ENCODE assay signal across 8 cellular contexts in genomic region chr4:185395255-185395955, GRCh38. TPM values are rescaled to one million over a fixed set of nuclear protein-coding genes. Genes with fewer than 3 reads are reported as not detected.
DNase-seq lines count a peak whose midpoint lies in the region; ATAC-seq and TF ChIP-seq lines count a peak whose summit lies in the region.

LRP2BP (minus strand) TSS chr4:185395924; CDS start chr4:185378186, 17,738 bp downstream.

- TF ChIP-seq POLR2A in prostate gland (IDR thresholded peaks at IDR 0.05) = peak; percentile 71

- DNase-seq in Caco-2 (no peak), foreskin keratinocyte (peak in 1 of 2 donors; percentile 24), prostate gland (ENCODE audit: low spot score) (no peak), GDM1 (lab: John Stamatoyannopoulos, UW) (no peak)
- DNase-seq in activated CD4-positive, alpha-beta memory T cell treated with anti-CD3 and anti-CD28 coated beads for 36 hours = no peak

- H3K4me1 ChIP-seq in Caco-2 (no peaks in the 10 kb centered on the region), HUES64 (ENCODE audit: insufficient read depth, low read length) (peaks cover 14% of the 10 kb centered on the region), foreskin keratinocyte (peaks cover 4% of the 10 kb centered on the region), prostate gland (replicated peaks) (no peaks in the 10 kb centered on the region)

- CTCF ChIA-PET in Caco-2 (lab: Charles Lee) = interaction anchor here (1.8 kb wide), 1 partner anchor 168 kb away, joined by 5 read pairs; no protein-coding TSS in a partner anchor
- CTCF ChIA-PET in activated CD4-positive, alpha-beta memory T cell treated with anti-CD3 and anti-CD28 coated beads for 36 hours (lab: Charles Lee) = interaction anchor here (1.0 to 1.5 kb wide), 6 partner anchors 31 to 807 kb away, joined by 3 to 4 read pairs (median 3); partner anchors contain the start of genes SLC25A4, SNX25 and UFSP2

- TF ChIP-seq CTCF in Caco-2 (IDR thresholded peaks at IDR 0.05; ENCODE audit: insufficient read depth in 1 of 2, low read depth in 1 of 2, low read length in 1 of 2, severe bottlenecking in 1 of 2, unreplicated experiment in 1 of 2) = no peak
- no peak for TF ChIP-seq CTCF in foreskin keratinocyte (conservative IDR thresholded peaks at IDR 0.05)
- no peak for TF ChIP-seq CTCF in prostate gland (IDR thresholded peaks at IDR 0.05)

- H3K36me3 ChIP-seq in Caco-2 (ENCODE audit: control insufficient read depth, insufficient read depth, low read length) (no peaks in the 10 kb centered on the region), HUES64 (ENCODE audit: insufficient read depth, low read length) (peaks cover 22% of the 10 kb centered on the region), prostate gland (no peaks in the 10 kb centered on the region)

- intact Hi-C loops in Caco-2 (cut with micrococcal nuclease; ENCODE audit: unreplicated experiment) = loop anchor here (5.0 to 10.0 kb wide), 3 partner anchors 158 to 639 kb away; partner anchors contain the start of gene SLC25A4
- intact Hi-C loops in activated CD4-positive, alpha-beta memory T cell treated with anti-CD3 and anti-CD28 coated beads for 36 hours (cut with micrococcal nuclease) = loop anchor here (1.0 to 10.0 kb wide), 5 partner anchors 38 to 1891 kb away; partner anchors contain the start of genes ACSL1 and ING2
- intact Hi-C loops in prostate gland (cut with DNase I) = loop anchor here (5.0 to 10.0 kb wide), 4 partner anchors 183 to 639 kb away; partner anchors contain the start of gene SLC25A4

- ATAC-seq in foreskin keratinocyte (no peak), GM18519 (IDR thresholded peaks at IDR 0.05; ENCODE audit: low FRiP score, unreplicated experiment) (no peak), HG03354 (IDR thresholded peaks at IDR 0.05; ENCODE audit: poor library complexity, severe bottlenecking, unreplicated experiment) (no peak)

- H3K4me3 Mint-ChIP-seq in Caco-2 (ENCODE audit: unreplicated experiment) = peak within 1 kb of the TSS; percentile 89
- peak within 1 kb of the TSS; percentile 95 for H3K4me3 Mint-ChIP-seq in activated CD4-positive, alpha-beta memory T cell treated with anti-CD3 and anti-CD28 coated beads for 36 hours

- POLR2A ChIA-PET in Caco-2 (lab: Charles Lee) = interaction anchor here (1.7 to 2.0 kb wide), 2 partner anchors 30 to 252 kb away, joined by 7 to 11 read pairs; partner anchors contain the start of genes SLC25A4 and UFSP2
- POLR2A ChIA-PET in activated CD4-positive, alpha-beta memory T cell treated with anti-CD3 and anti-CD28 coated beads for 36 hours (lab: Charles Lee) = interaction anchor here (1.4 to 2.2 kb wide), 6 partner anchors 9 to 746 kb away, joined by 4 to 12 read pairs (median 4); partner anchors contain the start of genes CASP3, CFAP97, PRIMPOL and SNX25

- peaks cover 18% of the 10 kb centered on the region for H3K36me3 Mint-ChIP-seq in Caco-2 (ENCODE audit: insufficient read depth, unreplicated experiment)
- peaks cover 7% of the 10 kb centered on the region for H3K36me3 Mint-ChIP-seq in activated CD4-positive, alpha-beta memory T cell treated with anti-CD3 and anti-CD28 coated beads for 36 hours

- 67% methylated on average over 10 of the region's 12 CpGs for WGBS in HUES64
- 4% methylated on average over 12 of the region's 12 CpGs for WGBS in prostate gland

- no peaks in the 10 kb centered on the region for H3K27me3 Mint-ChIP-seq in Caco-2 (ENCODE audit: insufficient read depth, unreplicated experiment)
- H3K27me3 Mint-ChIP-seq in activated CD4-positive, alpha-beta memory T cell treated with anti-CD3 and anti-CD28 coated beads for 36 hours = no peaks in the 10 kb centered on the region

- H3K9ac ChIP-seq in HUES64 (ENCODE audit: low read depth, low read length) = peak within 1 kb of the TSS; percentile 58

- H3K27ac ChIP-seq in HUES64 (ENCODE audit: low read depth, low read length) (peak within 1 kb of the TSS; percentile 78), foreskin keratinocyte (peak within 1 kb of the TSS; percentile 95), prostate gland (peak within 1 kb of the TSS; percentile 99 to 100)

- peaks cover 7% of the 10 kb centered on the region for H3K4me1 Mint-ChIP-seq in Caco-2 (ENCODE audit: low read depth, unreplicated experiment)
- H3K4me1 Mint-ChIP-seq in activated CD4-positive, alpha-beta memory T cell treated with anti-CD3 and anti-CD28 coated beads for 36 hours (ENCODE audit: low read depth) = peaks cover 37% of the 10 kb centered on the region

- H3K27ac Mint-ChIP-seq in Caco-2 (ENCODE audit: unreplicated experiment) = peak within 1 kb of the TSS; percentile 91
- H3K27ac Mint-ChIP-seq in activated CD4-positive, alpha-beta memory T cell treated with anti-CD3 and anti-CD28 coated beads for 36 hours = peak within 1 kb of the TSS; percentile 97

- peaks cover 8% of the 10 kb centered on the region for H3K9me3 Mint-ChIP-seq in Caco-2 (ENCODE audit: unreplicated experiment)
- H3K9me3 Mint-ChIP-seq in activated CD4-positive, alpha-beta memory T cell treated with anti-CD3 and anti-CD28 coated beads for 36 hours = no peaks in the 10 kb centered on the region

- TSS peak; percentile 55 for BruUV-seq in Caco-2 (replicated peaks; lab: Mats Ljungman, UMichigan)

- no peaks in the 10 kb centered on the region for H3K9me3 ChIP-seq in Caco-2
- H3K9me3 ChIP-seq in HUES64 (ENCODE audit: insufficient read depth, low read depth, low read length) = no peaks in the 10 kb centered on the region
- H3K9me3 ChIP-seq in prostate gland = no peaks in the 10 kb centered on the region

- H3K4me3 ChIP-seq in Caco-2 (ENCODE audit: low read depth, low read length) (peak within 1 kb of the TSS; percentile 85), HUES64 (ENCODE audit: low read length) (peak within 1 kb of the TSS; percentile 57), prostate gland (peak within 1 kb of the TSS; percentile 59 to 80)

- H3K27me3 ChIP-seq in Caco-2 (replicated peaks; ENCODE audit: control insufficient read depth, insufficient read depth, low read length) = no peaks in the 10 kb centered on the region
- H3K27me3 ChIP-seq in HUES64 (ENCODE audit: insufficient read depth, low read length) = peaks cover 8% of the 10 kb centered on the region; the same call in 1 of the 2 replicates
- H3K27me3 ChIP-seq in foreskin keratinocyte = no peaks in the 10 kb centered on the region
- no peaks in the 10 kb centered on the region for H3K27me3 ChIP-seq in prostate gland (replicated peaks; ENCODE audit: insufficient read depth)

RNA-seq across cellular contexts. Expression of gene LRP2BP, which starts in this region (rescaled TPM):
- 0.20 and 0.46 TPM in 2 replicates for total RNA-seq in Caco-2 (2022)
- polyA plus RNA-seq in HUES64 (2013, experiment 1 of 2) = 0.10 TPM
- 0.13 TPM for polyA plus RNA-seq in HUES64 (2013, experiment 2 of 2)
- under 1 TPM; 0.36 to 0.48 TPM for total RNA-seq in activated CD4-positive, alpha-beta memory T cell treated with anti-CD3 and anti-CD28 coated beads for 36 hours
- total RNA-seq in foreskin keratinocyte = 0.14 and 0.24 TPM in 2 replicates
- 0.08 and 0.09 TPM in 2 replicates for polyA plus RNA-seq in foreskin keratinocyte
- total RNA-seq in prostate gland = 1 to 10 TPM in 1 of 2 donors, under 1 TPM in 1; 0.32 to 1.4 TPM
